16 cellular contexts compared by ENCODE assay signal in the genomic region with DNA sequence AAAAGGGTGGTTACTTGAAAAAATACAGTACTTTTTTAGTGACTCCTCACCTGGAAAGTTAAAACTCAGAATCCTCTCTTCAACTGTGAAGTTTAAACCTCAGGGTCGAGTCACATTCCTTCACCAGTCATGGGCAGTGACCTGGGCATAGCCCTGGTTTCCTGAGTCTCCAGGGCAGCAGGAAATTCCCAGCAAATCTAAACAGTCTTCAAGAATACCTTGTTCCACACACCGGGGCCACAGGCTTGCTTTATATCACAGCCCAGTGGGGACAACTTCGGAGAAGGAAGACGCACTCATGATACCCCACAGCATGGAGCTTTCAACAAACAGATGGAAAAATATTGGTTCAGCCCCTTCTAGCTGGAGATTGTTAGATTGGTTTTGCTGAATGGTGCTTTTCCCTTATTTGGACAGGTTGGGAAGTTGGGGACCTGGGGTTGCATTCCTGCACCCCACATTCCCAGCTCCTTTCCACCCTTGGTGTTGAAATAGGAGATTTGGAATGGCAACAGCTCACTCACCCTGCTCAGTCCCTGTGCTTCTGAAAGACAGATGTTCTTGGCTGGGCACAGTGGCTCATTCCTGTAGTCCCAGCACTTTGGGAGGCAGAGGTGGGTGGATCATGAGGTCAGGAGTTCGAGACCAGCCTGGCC.
DNase-seq lines count a peak whose midpoint lies in the region; ATAC-seq and TF ChIP-seq lines count a peak whose summit lies in the region.
"Had no signal": no experiment of that assay in that cellular context is flagged by ENCODE, and none has a peak within 500 bp of the region (broad histone marks: within the 10 kb centered on the region; RNA-seq: fewer than 3 reads in every experiment).

No MANE protein-coding gene starts in this region.

- ATAC-seq in RWPE2 (ENCODE audit: low read depth), result peak; percentile 60
- peak; percentile 61 for ATAC-seq in foreskin keratinocyte
- no peak for ATAC-seq in HG03095 (IDR thresholded peaks at IDR 0.05; ENCODE audit: unreplicated experiment)
- ATAC-seq: activated T-cell treated with anti-CD3 and anti-CD28 coated beads, Interleukin-2, amount 50 U/mL, for 72 hours had no signal

- no peaks in the 10 kb centered on the region for H3K9me3 ChIP-seq in RWPE2 (ENCODE audit: severe bottlenecking)
- no peaks in the 10 kb centered on the region for H3K9me3 ChIP-seq in tibial artery
- H3K9me3 ChIP-seq: BE2C, stomach had no signal

- H3K36me3 ChIP-seq in RWPE2 (ENCODE audit: low read depth), result no peaks in the 10 kb centered on the region
- H3K36me3 ChIP-seq in tibial artery, result no peaks in the 10 kb centered on the region
- H3K36me3 ChIP-seq: BE2C, stomach had no signal

- intact Hi-C loops in tibial artery (cut with DNase I; ENCODE audit: low total_unique reads), result no loop called here

- peak overlapping the region; percentile 38 for H3K27ac ChIP-seq in RWPE2 (ENCODE audit: poor library complexity, severe bottlenecking)
- no peak overlapping the region for H3K27ac ChIP-seq in foreskin keratinocyte
- no peak overlapping the region for H3K27ac ChIP-seq in tibial artery
- H3K27ac ChIP-seq: stomach had no signal

- DNase-seq in ELR (ENCODE audit: low read depth) (peak; percentile 47), RWPE2 (ENCODE audit: low spot score) (no peak), foreskin keratinocyte (peak in 1 of 2 donors; percentile 53), renal cortical epithelial cell (ENCODE audit: low read depth) (peak; percentile 97), NCI-H2029 treated with DMSO at 0.1 percent for 48 hours (lab: John Stamatoyannopoulos, UW) (no peak), tibial artery (no peak)
- DNase-seq: activated CD4-positive, alpha-beta memory T cell treated with anti-CD3 and anti-CD28 coated beads, Interleukin-2, amount 10 ng/mL, durations not matched to agents 7 days and 5 days; activated T-cell treated with anti-CD3 and anti-CD28 coated beads, Interleukin-2, amount 50 U/mL, for 72 hours; BE2C; caudate nucleus; DMS 273 treated with DMSO at 0.1 percent for 48 hours; effector memory CD4-positive, alpha-beta T cell; foreskin fibroblast; NCI-H774; stomach had no signal

- H3K27me3 ChIP-seq in RWPE2 (ENCODE audit: insufficient read depth, poor library complexity, severe bottlenecking) (no peaks in the 10 kb centered on the region), foreskin keratinocyte (no peaks in the 10 kb centered on the region), tibial artery (no peaks in the 10 kb centered on the region)
- H3K27me3 ChIP-seq: BE2C, stomach had no signal

- H3K4me3 ChIP-seq in RWPE2 (ENCODE audit: severe bottlenecking), result no peak overlapping the region
- H3K4me3 ChIP-seq in tibial artery, result no peak overlapping the region
- H3K4me3 ChIP-seq: stomach had no signal

- TF ChIP-seq CTCF in RWPE2 (IDR thresholded peaks at IDR 0.05; ENCODE audit: poor library complexity, severe bottlenecking) (no peak), foreskin keratinocyte (conservative IDR thresholded peaks at IDR 0.05) (no peak), tibial artery (IDR thresholded peaks at IDR 0.05) (no peak)

- peaks cover 34% of the 10 kb centered on the region for H3K4me1 ChIP-seq in RWPE2 (ENCODE audit: insufficient read depth, poor library complexity, severe bottlenecking)
- no peaks in the 10 kb centered on the region for H3K4me1 ChIP-seq in foreskin keratinocyte
- H3K4me1 ChIP-seq in tibial artery, result peaks cover 0 to 66% (median 11%) of the 10 kb centered on the region in 4 donors
- H3K4me1 ChIP-seq: BE2C had no signal

Comparison
In these comparisons a context has a peak if more than half of its experiments do, and no peak if none do; other contexts are left out.
1. DNase-seq: peak in ELR (single experiment) and renal cortical epithelial cell (single experiment); none in RWPE2 (single experiment), NCI-H2029 treated with DMSO at 0.1 percent for 48 hours (single experiment) and tibial artery (0 of 2).